Comparison of ENCODE assay signal across 16 cellular contexts in genomic region chr7:98077762-98078161, GRCh38. TPM values are rescaled to one million over a fixed set of nuclear protein-coding genes. Genes with fewer than 3 reads are reported as not detected.
A peak's percentile ranks its signal among the peaks of the same experiment; 100 is the strongest.
DNase-seq lines count a peak whose midpoint lies in the region; ATAC-seq, FAIRE-seq and TF ChIP-seq lines count a peak whose summit lies in the region.
"Had no signal": no experiment of that assay in that cellular context is flagged by ENCODE, and none has a peak within 500 bp of the region (broad histone marks: within the 10 kb centered on the region; RNA-seq: fewer than 3 reads in every experiment).

No MANE protein-coding gene starts in this region.

- no peaks in the 10 kb centered on the region for H3K36me3 ChIP-seq in Panc1 (ENCODE audit: control insufficient read depth, insufficient read depth, low read length)
- H3K36me3 ChIP-seq in bronchial epithelial cell (ENCODE audit: control insufficient read depth, insufficient read depth, low read length), result no peaks in the 10 kb centered on the region
- H3K36me3 ChIP-seq in stomach, result no peaks in the 10 kb centered on the region
- H3K36me3 ChIP-seq: BLaER1 treated with 17β-estradiol and CSF1 and Interleukin-3, amounts not matched to agents 10 nM and 100 nM; SJCRH30 had no signal

- peak; percentile 72 for FAIRE-seq in bronchial epithelial cell (lab: Jason Lieb, UNC)
- FAIRE-seq: H54 had no signal

- H3K27me3 ChIP-seq in Panc1 (ENCODE audit: control insufficient read depth, insufficient read depth, low read length) (no peaks in the 10 kb centered on the region), bronchial epithelial cell (ENCODE audit: control insufficient read depth, insufficient read depth, low read length) (no peaks in the 10 kb centered on the region), stomach (no peaks in the 10 kb centered on the region)
- H3K27me3 ChIP-seq: BLaER1 treated with 17β-estradiol and CSF1 and Interleukin-3, amounts not matched to agents 10 nM and 100 nM had no signal

- WGBS in stomach, 5 donors, result 76 to 89% (median 84%) methylated on average over 3 of the region's 3 CpGs

- H3K9me3 ChIP-seq in Panc1 (ENCODE audit: control insufficient read depth, insufficient read depth, low read depth, low read length), result no peaks in the 10 kb centered on the region
- peaks cover 0 to 10% (median 5%) of the 10 kb centered on the region in 4 donors for H3K9me3 ChIP-seq in stomach
- H3K9me3 ChIP-seq: SJCRH30 had no signal

- no peak overlapping the region for H3K27ac ChIP-seq in Panc1 (ENCODE audit: low read length)
- peak overlapping the region in 1 of 5 donors; percentile 21 for H3K27ac ChIP-seq in stomach
- H3K27ac ChIP-seq: BLaER1 treated with 17β-estradiol and CSF1 and Interleukin-3, amounts not matched to agents 10 nM and 100 nM; RWPE1; SJCRH30 had no signal

- H3K4me1 ChIP-seq in Panc1 (ENCODE audit: control insufficient read depth, insufficient read depth, low read length), result no peaks in the 10 kb centered on the region
- H3K4me1 ChIP-seq in stomach, result no peaks in the 10 kb centered on the region
- H3K4me1 ChIP-seq: BLaER1 treated with 17β-estradiol and CSF1 and Interleukin-3, amounts not matched to agents 10 nM and 100 nM; SJCRH30 had no signal

- TF ChIP-seq EP300 in stomach (IDR thresholded peaks at IDR 0.05), result no peak

- no peak overlapping the region for H3K4me3 ChIP-seq in Panc1 (ENCODE audit: low read depth in 2 of 2, low read length in 2 of 2)
- H3K4me3 ChIP-seq in bronchial epithelial cell (ENCODE audit: low read depth, low read length), result no peak overlapping the region
- H3K4me3 ChIP-seq in stomach, result no peak overlapping the region
- H3K4me3 ChIP-seq: BLaER1 treated with 17β-estradiol and CSF1 and Interleukin-3, amounts not matched to agents 10 nM and 100 nM; SJCRH30 had no signal

- POLR2A ChIA-PET in Panc1 (lab: Charles Lee), result no interaction called here

- DNase-seq in NCI-H2107 treated with DMSO at 0.1 percent for 48 hours (lab: John Stamatoyannopoulos, UW; ENCODE audit: unreplicated experiment), result peak; percentile 6
- DNase-seq in NCI-H2107 (lab: John Stamatoyannopoulos, UW), result no peak
- no peak for DNase-seq in Panc1 (ENCODE audit: low read depth, low spot score)
- no peak for DNase-seq in bronchial epithelial cell (ENCODE audit: low read depth)
- DNase-seq in stomach, result peak; percentile 5
- DNase-seq in stimulated activated CD4-positive, alpha-beta T cell treated with anti-CD3 and anti-CD28 coated beads, Interleukin-12 subunit alpha, Interleukin-12 subunit beta, amount 100 ng/mL, for 4 hours, result no peak
- DNase-seq in stimulated activated CD8-positive, alpha-beta memory T cell treated with anti-CD3 and anti-CD28 coated beads, Interleukin-4, amount 100 ng/mL, for 48 hours, result no peak
- DNase-seq: 8988T, NCI-H1436, NCI-H446 treated with DMSO at 0.1 percent for 48 hours, NCI-H748 treated with DMSO at 0.1 percent for 48 hours, SJCRH30 had no signal

- ATAC-seq in Panc1, result peak; percentile 36; the same call in 1 of the 2 replicates
- no peak for ATAC-seq in GM21529 (IDR thresholded peaks at IDR 0.05; ENCODE audit: unreplicated experiment)

- BruUV-seq in Panc1 (replicated peaks; lab: Mats Ljungman, UMichigan), result no TSS peak

- intact Hi-C loops in Panc1 (cut with micrococcal nuclease; ENCODE audit: unreplicated experiment) (no loop called here), stomach (cut with DNase I; ENCODE audit: low total_unique reads) (no loop called here)

- CTCF ChIA-PET in Panc1 (lab: Charles Lee), result interaction anchor here (0.6 kb wide), 1 partner anchor 149 kb away, joined by 3 read pairs; no protein-coding TSS in a partner anchor

- TF ChIP-seq POLR2A in stomach (IDR thresholded peaks at IDR 0.05), result no peak

- in situ Hi-C loops in Panc1 (cut with HindIII; ENCODE audit: low pct_unique_long_range_greater_than_20kb, low sequenced_read_pairs), result no loop called here

- no peak for TF ChIP-seq CTCF in Panc1 (IDR thresholded peaks at IDR 0.05)
- TF ChIP-seq CTCF in bronchial epithelial cell (IDR thresholded peaks at IDR 0.05; ENCODE audit: insufficient read depth, low read length, severe bottlenecking), result no peak
- TF ChIP-seq CTCF in stomach (IDR thresholded peaks at IDR 0.05), result no peak

RNA-seq across cellular contexts. Expression of gene LMTK2, which starts 28.9 kb away (rescaled TPM):
- total RNA-seq in Panc1 (2021; ENCODE audit: unreplicated experiment) (25.4 TPM), bronchial epithelial cell (12.9 and 21.4 TPM in 2 replicates), stomach (10 to 100 TPM; 18.2 to 42.6 (median 20.6) TPM)
- polyA plus RNA-seq in Panc1 (2012; ENCODE audit: insufficient read length), result 11.2 TPM
- polyA plus RNA-seq in stomach, result 1 to 10 TPM; 1.4 to 3.6 (median 1.7) TPM

Comparison
In these comparisons a context has a peak if more than half of its experiments do, and no peak if none do; other contexts are left out.
1. DNase-seq: peak in NCI-H2107 treated with DMSO at 0.1 percent for 48 hours (single experiment) and stomach (single experiment); none in NCI-H2107 (single experiment), Panc1 (single experiment), bronchial epithelial cell (single experiment), stimulated activated CD4-positive, alpha-beta T cell treated with anti-CD3 and anti-CD28 coated beads, Interleukin-12 subunit alpha, Interleukin-12 subunit beta, amount 100 ng/mL, for 4 hours (single experiment) and stimulated activated CD8-positive, alpha-beta memory T cell treated with anti-CD3 and anti-CD28 coated beads, Interleukin-4, amount 100 ng/mL, for 48 hours (single experiment).